Comparison of ENCODE assay signal across 8 cellular contexts in the genomic region with DNA sequence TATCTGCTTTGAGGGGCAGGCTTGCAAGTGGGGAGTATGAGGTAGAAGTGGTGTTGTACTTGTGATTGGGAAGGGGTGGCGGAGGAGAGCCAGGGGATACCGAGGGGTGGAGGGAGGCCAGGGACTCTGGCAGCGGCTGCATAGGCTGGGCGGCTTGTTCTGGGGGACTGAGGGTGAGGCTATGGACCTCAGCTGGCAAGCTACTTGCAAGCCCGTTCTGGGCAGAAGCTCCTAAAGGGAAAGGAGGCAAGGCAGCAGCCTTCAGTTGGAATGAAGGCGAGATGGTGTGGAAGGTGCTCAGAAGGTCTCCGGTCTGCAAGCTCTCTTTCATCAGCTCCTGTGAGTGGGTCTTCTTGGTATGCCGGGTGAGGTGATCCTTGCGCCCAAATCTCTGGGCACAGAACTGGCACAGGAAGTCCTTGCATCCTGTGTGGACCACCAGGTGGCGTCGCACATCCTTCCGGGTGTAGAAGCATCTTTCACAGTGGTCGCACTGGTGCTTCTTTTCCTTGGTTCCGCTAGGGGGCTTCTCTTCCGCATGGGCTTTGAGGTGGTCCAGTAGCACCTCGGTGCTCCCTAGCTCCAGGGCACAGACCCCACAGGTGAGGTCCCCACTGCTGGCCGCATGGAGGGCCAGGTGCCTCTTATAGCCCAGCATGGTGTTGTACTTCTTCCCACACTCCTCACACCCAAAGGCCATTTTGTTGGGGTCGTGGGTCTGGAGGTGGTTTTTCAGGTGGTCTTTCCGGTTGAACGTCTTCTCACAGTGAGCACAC.
DNase-seq lines count a peak whose midpoint lies in the region; TF ChIP-seq lines count a peak whose summit lies in the region.

No MANE protein-coding gene starts in this region.

- WGBS in hepatocyte (ENCODE audit: low lambda C conversion rate, missing lambda C conversion rate) = 61% methylated on average over 20 of the region's 20 CpGs

- H3K27me3 ChIP-seq in hepatocyte = no peaks in the 10 kb centered on the region

- H3K4me1 Mint-ChIP-seq in activated naive CD4-positive, alpha-beta T cell treated with anti-CD3 and anti-CD28 coated beads, Interleukin-2, amount 10 ng/mL, durations not matched to agents 7 days and 5 days = peaks cover 3% of the 10 kb centered on the region

- no peak overlapping the region for H3K4me3 Mint-ChIP-seq in activated naive CD4-positive, alpha-beta T cell treated with anti-CD3 and anti-CD28 coated beads, Interleukin-2, amount 10 ng/mL, durations not matched to agents 7 days and 5 days

- no peaks in the 10 kb centered on the region for H4K20me1 ChIP-seq in hepatocyte (ENCODE audit: insufficient read depth, poor library complexity, severe bottlenecking)

- peak; percentile 83 for TF ChIP-seq CTCF in 22Rv1 (IDR thresholded peaks at IDR 0.05)
- peak; percentile 43 for TF ChIP-seq CTCF in GM13976 (IDR thresholded peaks at IDR 0.05; ENCODE audit: borderline replicate concordance, control extremely low read depth, extremely low read depth, insufficient read depth, missing control alignments)
- peak; percentile 51 for TF ChIP-seq CTCF in hepatocyte (IDR thresholded peaks at IDR 0.05; ENCODE audit: poor library complexity)

- in situ Hi-C loops in GM13976 (cut with MboI; ENCODE audit: low sequenced_read_pairs, unreplicated experiment) = no loop called here

- CTCF ChIA-PET in activated naive CD4-positive, alpha-beta T cell treated with anti-CD3 and anti-CD28 coated beads, Interleukin-2, amount 10 ng/mL, durations not matched to agents 7 days and 5 days (lab: Charles Lee) = interaction anchor here (0.7 to 5.5 kb wide), 20 partner anchors 8 to 429 kb away, joined by 3 to 71 read pairs (median 4); partner anchors contain the start of genes LTV1 and PLAGL1

- no peaks in the 10 kb centered on the region for H3K36me3 Mint-ChIP-seq in activated naive CD4-positive, alpha-beta T cell treated with anti-CD3 and anti-CD28 coated beads, Interleukin-2, amount 10 ng/mL, durations not matched to agents 7 days and 5 days

- H3K9me3 ChIP-seq in hepatocyte (ENCODE audit: low read depth) = no peaks in the 10 kb centered on the region

- peaks cover 5% of the 10 kb centered on the region for H3K4me1 ChIP-seq in hepatocyte (ENCODE audit: insufficient read depth)

- H3K79me2 ChIP-seq in hepatocyte = no peaks in the 10 kb centered on the region

- no peaks in the 10 kb centered on the region for H3K9me2 ChIP-seq in hepatocyte (replicated peaks; ENCODE audit: insufficient read depth)

- no peak overlapping the region for H3K4me2 ChIP-seq in hepatocyte

- no peaks in the 10 kb centered on the region for H3K36me3 ChIP-seq in hepatocyte (replicated peaks; ENCODE audit: insufficient read depth, low read depth)

- H3K9me3 Mint-ChIP-seq in activated naive CD4-positive, alpha-beta T cell treated with anti-CD3 and anti-CD28 coated beads, Interleukin-2, amount 10 ng/mL, durations not matched to agents 7 days and 5 days = no peaks in the 10 kb centered on the region

- H3K27ac ChIP-seq in 22Rv1 = no peak overlapping the region
- no peak overlapping the region for H3K27ac ChIP-seq in hepatocyte

- peaks cover 4% of the 10 kb centered on the region for H3K27me3 Mint-ChIP-seq in activated naive CD4-positive, alpha-beta T cell treated with anti-CD3 and anti-CD28 coated beads, Interleukin-2, amount 10 ng/mL, durations not matched to agents 7 days and 5 days

- no peak overlapping the region for H2AFZ ChIP-seq in hepatocyte

- H3K4me3 ChIP-seq in hepatocyte = no peak overlapping the region

- DNase-seq in GM13976 (ENCODE audit: low spot score) (peak; percentile 46), HK-2 (ENCODE audit: unreplicated experiment) (peak; percentile 59), SHP77 treated with DMSO at 0.1 percent for 48 hours (lab: John Stamatoyannopoulos, UW) (peak; percentile 4), hepatocyte (ENCODE audit: low spot score) (peak; percentile 68), dedifferentiated amniotic fluid mesenchymal stem cell (ENCODE audit: extremely low spot score) (no peak)
- peak; percentile 77 for DNase-seq in activated naive CD4-positive, alpha-beta T cell treated with anti-CD3 and anti-CD28 coated beads, Interleukin-2, amount 10 ng/mL, durations not matched to agents 7 days and 5 days
- peak; percentile 36 for DNase-seq in stimulated activated CD4-positive, alpha-beta T cell treated with anti-CD3 and anti-CD28 coated beads, Interleukin-2, amount 100 ng/mL, for 4 hours (ENCODE audit: low read depth)

- H3K27ac Mint-ChIP-seq in activated naive CD4-positive, alpha-beta T cell treated with anti-CD3 and anti-CD28 coated beads, Interleukin-2, amount 10 ng/mL, durations not matched to agents 7 days and 5 days = no peak overlapping the region
